In the genomic region with DNA sequence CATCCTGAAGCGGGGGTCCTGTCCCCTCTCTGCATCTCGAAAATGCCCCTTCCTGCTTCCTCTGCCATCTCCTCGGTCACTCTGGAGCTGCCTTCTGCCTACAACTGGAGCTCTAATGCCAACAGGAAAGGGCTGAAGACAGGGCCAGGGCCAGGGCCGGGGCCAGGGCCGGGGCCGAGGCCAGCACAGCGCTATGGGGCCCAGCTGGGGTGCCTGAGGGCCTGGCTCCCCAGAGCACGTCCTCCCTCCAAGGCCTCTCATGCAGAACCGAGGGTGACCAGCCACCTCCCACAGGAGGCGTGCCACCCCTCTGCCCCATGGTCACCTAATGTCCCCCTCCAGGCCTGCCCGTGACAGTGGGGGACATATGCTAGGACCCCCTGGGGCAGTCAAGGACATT, we compare ENCODE assay signal across 20 cellular contexts.
"Had no signal": no experiment of that assay in that cellular context is flagged by ENCODE, and none has a peak within 500 bp of the region (broad histone marks: within the 10 kb centered on the region; RNA-seq: fewer than 3 reads in every experiment).

No MANE protein-coding gene starts in this region.

- H3K4me3 ChIP-seq: coronary artery, lower lobe of right lung, skin epidermis, uterus had no signal

- H3K9me3 Mint-ChIP-seq: activated CD4-positive, alpha-beta T cell treated with anti-CD3 and anti-CD28 coated beads, Interleukin-2, amount 10 ng/mL, durations not matched to agents 24 days and 14 days; activated naive CD4-positive, alpha-beta T cell treated with anti-CD3 and anti-CD28 coated beads, Interleukin-2, amount 10 ng/mL, durations not matched to agents 7 days and 5 days; activated naive CD8-positive, alpha-beta T cell treated with anti-CD3 and anti-CD28 coated beads, Interleukin-2, amount 50 U/mL, for 24 hours; activated T-cell treated with anti-CD3 and anti-CD28 coated beads, Interleukin-2, amount 50 U/mL, for 24 hours; mesothelial cell of epicardium; nephron; stimulated activated memory B cell treated with anti-CD40 and anti-IgM and Interleukin-4, amounts not matched to agents 10 μg/mL and 1 μg/mL and 100 μg/mL, for 72 hours; T-cell had no signal

- DNase-seq: activated CD4-positive, alpha-beta T cell treated with anti-CD3 and anti-CD28 coated beads, Interleukin-2, amount 10 ng/mL, durations not matched to agents 24 days and 14 days; activated CD8-positive, alpha-beta T cell treated with anti-CD3 and anti-CD28 coated beads, Interleukin-2, amount 10 ng/mL, durations not matched to agents 7 days and 5 days; activated naive CD4-positive, alpha-beta T cell treated with anti-CD3 and anti-CD28 coated beads, Interleukin-2, amount 10 ng/mL, durations not matched to agents 7 days and 5 days; activated naive CD8-positive, alpha-beta T cell treated with anti-CD3 and anti-CD28 coated beads, Interleukin-2, amount 50 U/mL, for 24 hours; activated T-cell treated with anti-CD3 and anti-CD28 coated beads, Interleukin-2, amount 50 U/mL, for 24 hours; anterior cingulate cortex; brain microvascular endothelial cell; hippocampal formation; left cardiac atrium; lower lobe of right lung; nucleus accumbens; stimulated activated CD4-positive, alpha-beta T cell treated with anti-CD3 and anti-CD28 coated beads, Interleukin-2, amount 100 ng/mL, for 48 hours; T-cell; uterus had no signal

- H3K4me1 ChIP-seq: uterus had no signal

- H3K27ac ChIP-seq: brain microvascular endothelial cell, lower lobe of right lung, skin epidermis, uterus had no signal

- H3K4me2 ChIP-seq: SK-N-SH had no signal

- H3K36me3 Mint-ChIP-seq: activated naive CD4-positive, alpha-beta T cell treated with anti-CD3 and anti-CD28 coated beads, Interleukin-2, amount 10 ng/mL, durations not matched to agents 7 days and 5 days; mesothelial cell of epicardium; T-cell had no signal

- H3K9ac ChIP-seq: SK-N-SH had no signal

- H3K27me3 ChIP-seq: brain microvascular endothelial cell, uterus had no signal

- H3K27ac Mint-ChIP-seq: activated CD4-positive, alpha-beta T cell treated with anti-CD3 and anti-CD28 coated beads, Interleukin-2, amount 10 ng/mL, durations not matched to agents 24 days and 14 days; activated CD8-positive, alpha-beta T cell treated with anti-CD3 and anti-CD28 coated beads, Interleukin-2, amount 10 ng/mL, durations not matched to agents 7 days and 5 days; activated naive CD4-positive, alpha-beta T cell treated with anti-CD3 and anti-CD28 coated beads, Interleukin-2, amount 10 ng/mL, durations not matched to agents 7 days and 5 days; activated naive CD8-positive, alpha-beta T cell treated with anti-CD3 and anti-CD28 coated beads, Interleukin-2, amount 50 U/mL, for 24 hours; mesothelial cell of epicardium; nephron; T-cell had no signal

- ATAC-seq: activated CD8-positive, alpha-beta T cell treated with anti-CD3 and anti-CD28 coated beads, Interleukin-2, amount 10 ng/mL, durations not matched to agents 7 days and 5 days; activated naive CD8-positive, alpha-beta T cell treated with anti-CD3 and anti-CD28 coated beads, Interleukin-2, amount 50 U/mL, for 24 hours; stimulated activated memory B cell treated with anti-CD40 and anti-IgM and Interleukin-4, amounts not matched to agents 10 μg/mL and 1 μg/mL and 100 μg/mL, for 72 hours; T-cell had no signal

- H3K4me1 Mint-ChIP-seq: activated CD4-positive, alpha-beta T cell treated with anti-CD3 and anti-CD28 coated beads, Interleukin-2, amount 10 ng/mL, durations not matched to agents 24 days and 14 days; activated naive CD4-positive, alpha-beta T cell treated with anti-CD3 and anti-CD28 coated beads, Interleukin-2, amount 10 ng/mL, durations not matched to agents 7 days and 5 days had no signal

- H3K4me3 Mint-ChIP-seq: activated CD4-positive, alpha-beta T cell treated with anti-CD3 and anti-CD28 coated beads, Interleukin-2, amount 10 ng/mL, durations not matched to agents 24 days and 14 days; activated CD8-positive, alpha-beta T cell treated with anti-CD3 and anti-CD28 coated beads, Interleukin-2, amount 10 ng/mL, durations not matched to agents 7 days and 5 days; activated naive CD4-positive, alpha-beta T cell treated with anti-CD3 and anti-CD28 coated beads, Interleukin-2, amount 10 ng/mL, durations not matched to agents 7 days and 5 days; activated naive CD8-positive, alpha-beta T cell treated with anti-CD3 and anti-CD28 coated beads, Interleukin-2, amount 50 U/mL, for 24 hours; activated T-cell treated with anti-CD3 and anti-CD28 coated beads, Interleukin-2, amount 50 U/mL, for 24 hours; mesothelial cell of epicardium; nephron; stimulated activated memory B cell treated with anti-CD40 and anti-IgM and Interleukin-4, amounts not matched to agents 10 μg/mL and 1 μg/mL and 100 μg/mL, for 72 hours; T-cell had no signal

- H3K36me3 ChIP-seq: brain microvascular endothelial cell, lower lobe of right lung, uterus had no signal

- H3K9me3 ChIP-seq: lower lobe of right lung, SK-N-SH, uterus had no signal
